1 cellular context compared by ENCODE assay signal in the genomic region with DNA sequence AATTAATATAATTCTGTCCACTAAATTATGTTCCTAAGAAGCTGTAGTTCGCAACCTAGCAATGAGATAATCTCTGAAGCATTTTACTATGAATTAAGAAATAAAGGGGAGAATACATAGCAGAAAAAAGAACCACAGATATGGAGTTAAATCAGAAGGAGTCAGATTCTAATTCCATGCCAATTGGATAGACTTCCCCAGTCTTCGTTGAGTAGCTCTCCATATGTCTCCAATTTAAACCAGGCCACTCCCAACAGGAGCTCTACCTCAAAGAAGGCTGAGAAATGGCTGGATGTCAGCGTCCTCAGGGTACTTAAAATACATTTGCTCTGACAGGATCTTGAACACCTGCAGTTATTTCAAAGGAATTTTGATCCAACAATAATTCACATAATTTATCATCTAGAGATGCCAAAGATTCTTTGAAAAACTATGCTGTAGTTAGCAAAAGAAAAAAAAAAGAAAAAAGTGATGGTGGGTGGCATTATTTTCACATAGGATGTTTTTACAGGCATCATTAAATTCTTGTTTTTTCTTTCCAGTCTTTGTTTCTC.
TF ChIP-seq lines count a peak whose summit lies in the region.

No MANE protein-coding gene starts in this region.

TF ChIP-seq in WTC11, 78 proteins besides CTCF, POLR2A, EP300 and RAD21 (continued from another document):
- TF ChIP-seq, protein P1, sequence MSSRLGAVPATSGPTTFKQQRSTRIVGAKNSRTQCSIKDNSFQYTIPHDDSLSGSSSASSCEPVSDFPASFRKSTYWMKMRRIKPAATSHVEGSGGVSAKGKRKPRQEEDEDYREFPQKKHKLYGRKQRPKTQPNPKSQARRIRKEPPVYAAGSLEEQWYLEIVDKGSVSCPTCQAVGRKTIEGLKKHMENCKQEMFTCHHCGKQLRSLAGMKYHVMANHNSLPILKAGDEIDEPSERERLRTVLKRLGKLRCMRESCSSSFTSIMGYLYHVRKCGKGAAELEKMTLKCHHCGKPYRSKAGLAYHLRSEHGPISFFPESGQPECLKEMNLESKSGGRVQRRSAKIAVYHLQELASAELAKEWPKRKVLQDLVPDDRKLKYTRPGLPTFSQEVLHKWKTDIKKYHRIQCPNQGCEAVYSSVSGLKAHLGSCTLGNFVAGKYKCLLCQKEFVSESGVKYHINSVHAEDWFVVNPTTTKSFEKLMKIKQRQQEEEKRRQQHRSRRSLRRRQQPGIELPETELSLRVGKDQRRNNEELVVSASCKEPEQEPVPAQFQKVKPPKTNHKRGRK (CRISPR knock-in tag; IDR thresholded peaks at IDR 0.05; ENCODE audit: borderline replicate concordance), result no peak
- no peak for TF ChIP-seq ZNF121 (CRISPR knock-in tag; IDR thresholded peaks at IDR 0.05)
- TF ChIP-seq FOXK1 (CRISPR knock-in tag; IDR thresholded peaks at IDR 0.05), result no peak
- TF ChIP-seq, protein P2, sequence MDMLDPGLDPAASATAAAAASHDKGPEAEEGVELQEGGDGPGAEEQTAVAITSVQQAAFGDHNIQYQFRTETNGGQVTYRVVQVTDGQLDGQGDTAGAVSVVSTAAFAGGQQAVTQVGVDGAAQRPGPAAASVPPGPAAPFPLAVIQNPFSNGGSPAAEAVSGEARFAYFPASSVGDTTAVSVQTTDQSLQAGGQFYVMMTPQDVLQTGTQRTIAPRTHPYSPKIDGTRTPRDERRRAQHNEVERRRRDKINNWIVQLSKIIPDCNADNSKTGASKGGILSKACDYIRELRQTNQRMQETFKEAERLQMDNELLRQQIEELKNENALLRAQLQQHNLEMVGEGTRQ (CRISPR knock-in tag; IDR thresholded peaks at IDR 0.05), result no peak
- TF ChIP-seq, protein P3, sequence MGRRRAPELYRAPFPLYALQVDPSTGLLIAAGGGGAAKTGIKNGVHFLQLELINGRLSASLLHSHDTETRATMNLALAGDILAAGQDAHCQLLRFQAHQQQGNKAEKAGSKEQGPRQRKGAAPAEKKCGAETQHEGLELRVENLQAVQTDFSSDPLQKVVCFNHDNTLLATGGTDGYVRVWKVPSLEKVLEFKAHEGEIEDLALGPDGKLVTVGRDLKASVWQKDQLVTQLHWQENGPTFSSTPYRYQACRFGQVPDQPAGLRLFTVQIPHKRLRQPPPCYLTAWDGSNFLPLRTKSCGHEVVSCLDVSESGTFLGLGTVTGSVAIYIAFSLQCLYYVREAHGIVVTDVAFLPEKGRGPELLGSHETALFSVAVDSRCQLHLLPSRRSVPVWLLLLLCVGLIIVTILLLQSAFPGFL (CRISPR knock-in tag; IDR thresholded peaks at IDR 0.05; ENCODE audit: borderline replicate concordance), result no peak
TF ChIP-seq in WTC11: peak in this region for 0.
